Comparison of ENCODE assay signal across 23 cellular contexts in genomic region chr10:80964179-80964578, GRCh38.
A peak's percentile ranks its signal among the peaks of the same experiment; 100 is the strongest.
DNase-seq lines count a peak whose midpoint lies in the region; ATAC-seq and TF ChIP-seq lines count a peak whose summit lies in the region.
"Had no signal": no experiment of that assay in that cellular context is flagged by ENCODE, and none has a peak within 500 bp of the region (broad histone marks: within the 10 kb centered on the region; RNA-seq: fewer than 3 reads in every experiment).

No MANE protein-coding gene starts in this region.

- no peaks in the 10 kb centered on the region for H3K79me1 ChIP-seq in mesendoderm (ENCODE audit: low read length)

- peak overlapping the region; percentile 97 for H3K27ac ChIP-seq in 22Rv1
- H3K27ac ChIP-seq in mesendoderm (ENCODE audit: low read depth, low read length) = no peak overlapping the region
- H3K27ac ChIP-seq in tibial nerve = no peak overlapping the region
- H3K27ac ChIP-seq: A549, GM23248 had no signal

- no peak for TF ChIP-seq POLR2A in tibial nerve (IDR thresholded peaks at IDR 0.05)

- H3K36me3 ChIP-seq in Loucy (ENCODE audit: insufficient read depth, low read length) (no peaks in the 10 kb centered on the region), mesendoderm (ENCODE audit: control insufficient read depth, insufficient read depth, low read length) (no peaks in the 10 kb centered on the region), tibial nerve (no peaks in the 10 kb centered on the region)
- H3K36me3 ChIP-seq: BE2C; BLaER1 treated with 17β-estradiol and CSF1 and Interleukin-3, amounts not matched to agents 10 nM and 100 nM; HAP-1 had no signal

- H3K4ac ChIP-seq in mesendoderm (ENCODE audit: low read depth, low read length) = no peak overlapping the region

- no peaks in the 10 kb centered on the region for H3K9me3 Mint-ChIP-seq in dendritic cell treated with granulocyte-macrophage colony-stimulating factor and Interleukin-4, amounts not matched to agents 40 ng/mL and 50 ng/mL, for 4 days

- H3K4me3 Mint-ChIP-seq in dendritic cell treated with granulocyte-macrophage colony-stimulating factor and Interleukin-4, amounts not matched to agents 40 ng/mL and 50 ng/mL, for 4 days = no peak overlapping the region
- H3K4me3 Mint-ChIP-seq: CD14-positive monocyte; CD4-positive, alpha-beta memory T cell; HFFc6 had no signal

- no CpG with 5 or more reads among the region's 2 CpGs for WGBS in mesendoderm (ENCODE audit: extremely low coverage, insufficient coverage, low lambda C conversion rate)
- 37 to 43% methylated on average over 2 of the region's 2 CpGs for WGBS in tibial nerve, 2 donors

- peak overlapping the region; percentile 51 for H3K18ac ChIP-seq in mesendoderm (ENCODE audit: low read length)

- H3K79me2 ChIP-seq in Loucy (ENCODE audit: insufficient read depth, low read length) (no peaks in the 10 kb centered on the region), mesendoderm (ENCODE audit: control insufficient read depth, insufficient read depth, low read length) (no peaks in the 10 kb centered on the region)

- H3K9me2 ChIP-seq in Loucy (replicated peaks; ENCODE audit: low read depth, low read length) = no peaks in the 10 kb centered on the region

- H3K4me1 ChIP-seq in Loucy (ENCODE audit: insufficient read depth, low read length, poor library complexity, severe bottlenecking) (peaks cover 53% of the 10 kb centered on the region), mesendoderm (ENCODE audit: control insufficient read depth, low read depth, low read length) (no peaks in the 10 kb centered on the region), tibial nerve (no peaks in the 10 kb centered on the region)
- H3K4me1 ChIP-seq: A549, BE2C had no signal

- no peaks in the 10 kb centered on the region for H3K27me3 ChIP-seq in Loucy (ENCODE audit: insufficient read depth, low read length, poor library complexity, severe bottlenecking)
- no peaks in the 10 kb centered on the region for H3K27me3 ChIP-seq in mesendoderm (ENCODE audit: insufficient read depth, low read length, poor library complexity)
- no peaks in the 10 kb centered on the region for H3K27me3 ChIP-seq in tibial nerve
- H3K27me3 ChIP-seq: BE2C; BLaER1 treated with 17β-estradiol and CSF1 and Interleukin-3, amounts not matched to agents 10 nM and 100 nM had no signal

- no peak for TF ChIP-seq EP300 in tibial nerve (IDR thresholded peaks at IDR 0.05)

- H2BK5ac ChIP-seq in mesendoderm (ENCODE audit: low read length) = no peak overlapping the region

- no peak overlapping the region for H3K56ac ChIP-seq in mesendoderm (ENCODE audit: low read length)

- H4K8ac ChIP-seq in mesendoderm (ENCODE audit: low read depth, low read length) = no peak overlapping the region

- no peak overlapping the region for H2BK15ac ChIP-seq in mesendoderm (replicated peaks; ENCODE audit: low read depth)

- H3K4me1 Mint-ChIP-seq in dendritic cell treated with granulocyte-macrophage colony-stimulating factor and Interleukin-4, amounts not matched to agents 40 ng/mL and 50 ng/mL, for 4 days (ENCODE audit: low read depth) = no peaks in the 10 kb centered on the region

- H3K27me3 Mint-ChIP-seq in dendritic cell treated with granulocyte-macrophage colony-stimulating factor and Interleukin-4, amounts not matched to agents 40 ng/mL and 50 ng/mL, for 4 days = no peaks in the 10 kb centered on the region

- H2AFZ ChIP-seq in Loucy (ENCODE audit: low read length) = 0 out of 2 replicates have a peak overlapping the region, but pooled peaks have one; percentile 35
- H2AFZ ChIP-seq: GM23248 had no signal

- DNase-seq in mesendoderm = no peak
- no peak for DNase-seq in tibial nerve (ENCODE audit: low spot score in 2 of 2)
- DNase-seq in activated CD4-positive, alpha-beta T cell treated with anti-CD3 and anti-CD28 coated beads, Interleukin-2, amount 50 U/mL, for 4 hours = no peak
- DNase-seq in CD1c-positive myeloid dendritic cell (ENCODE audit: extremely low spot score) = no peak
- no peak for DNase-seq in left ventricle myocardium superior
- DNase-seq: 8988T; ACHN; AML-193; BE2C; Calu3; CD4-positive, alpha-beta memory T cell; COR-L47; DMS53; DND-41; GM23248; HFFc6 had no signal

- H3F3A ChIP-seq in Loucy (ENCODE audit: low read depth) = peaks cover 9% of the 10 kb centered on the region

- H3K23ac ChIP-seq in mesendoderm (ENCODE audit: low read length) = no peak overlapping the region

- H3K9me3 ChIP-seq in Loucy (ENCODE audit: insufficient read depth, low read depth, low read length) (no peaks in the 10 kb centered on the region), tibial nerve (no peaks in the 10 kb centered on the region)
- H3K9me3 ChIP-seq: A549; BE2C; BLaER1 treated with 17β-estradiol and CSF1 and Interleukin-3, amounts not matched to agents 10 nM and 100 nM; HAP-1 had no signal

- no peak overlapping the region for H2BK120ac ChIP-seq in mesendoderm (ENCODE audit: low read depth, low read length)

- H3K4me2 ChIP-seq in Loucy (ENCODE audit: low read depth, low read length, poor library complexity, severe bottlenecking) = no peak overlapping the region
- no peak overlapping the region for H3K4me2 ChIP-seq in mesendoderm (ENCODE audit: low read length)
- H3K4me2 ChIP-seq: A549 had no signal

- intact Hi-C loops in dendritic cell treated with granulocyte-macrophage colony-stimulating factor and Interleukin-4, amounts not matched to agents 40 ng/mL and 50 ng/mL, for 4 days (cut with micrococcal nuclease) = no loop called here
- intact Hi-C loops in left ventricle myocardium superior (cut with micrococcal nuclease) = no loop called here

- H4K20me1 ChIP-seq in Loucy (ENCODE audit: insufficient read depth, low read length, poor library complexity, severe bottlenecking) = no peaks in the 10 kb centered on the region
- H4K20me1 ChIP-seq: BLaER1 treated with 17β-estradiol and CSF1 and Interleukin-3, amounts not matched to agents 10 nM and 100 nM had no signal

- H2AK5ac ChIP-seq in mesendoderm (ENCODE audit: low read length) = no peak overlapping the region

- no peak for ATAC-seq in left ventricle myocardium superior
- ATAC-seq: A549 had no signal

- no peaks in the 10 kb centered on the region for H3K36me3 Mint-ChIP-seq in dendritic cell treated with granulocyte-macrophage colony-stimulating factor and Interleukin-4, amounts not matched to agents 40 ng/mL and 50 ng/mL, for 4 days (ENCODE audit: low read depth)
- H3K36me3 Mint-ChIP-seq: CD14-positive monocyte; CD4-positive, alpha-beta memory T cell had no signal

- TF ChIP-seq CTCF in 22Rv1 (IDR thresholded peaks at IDR 0.05) = no peak
- TF ChIP-seq CTCF in Loucy (conservative IDR thresholded peaks at IDR 0.05; ENCODE audit: low read length) = no peak
- TF ChIP-seq CTCF in tibial nerve (IDR thresholded peaks at IDR 0.05) = no peak

- H3K4me3 ChIP-seq in Loucy (ENCODE audit: low read length, poor library complexity, severe bottlenecking) = no peak overlapping the region
- no peak overlapping the region for H3K4me3 ChIP-seq in mesendoderm (ENCODE audit: low read length)
- H3K4me3 ChIP-seq in tibial nerve = no peak overlapping the region
- H3K4me3 ChIP-seq: A549; BLaER1 treated with 17β-estradiol and CSF1 and Interleukin-3, amounts not matched to agents 10 nM and 100 nM; GM23248; HAP-1 had no signal

- H3K9ac ChIP-seq in Loucy (ENCODE audit: low read depth, low read length, poor library complexity, severe bottlenecking) (no peak overlapping the region), mesendoderm (ENCODE audit: low read length) (no peak overlapping the region)
- H3K9ac ChIP-seq: GM23248 had no signal

- no peak overlapping the region for H4K5ac ChIP-seq in mesendoderm (ENCODE audit: low read length)

- H3K27ac Mint-ChIP-seq in dendritic cell treated with granulocyte-macrophage colony-stimulating factor and Interleukin-4, amounts not matched to agents 40 ng/mL and 50 ng/mL, for 4 days = peak overlapping the region; percentile 47
- H3K27ac Mint-ChIP-seq: CD14-positive monocyte; CD4-positive, alpha-beta memory T cell; HFFc6 had no signal
